In genomic region chr5:1489754-1490153, GRCh38 we compare ENCODE assay signal across 1 cellular context.
A peak's percentile ranks its signal among the peaks of the same experiment; 100 is the strongest.
TF ChIP-seq lines count a peak whose summit lies in the region.

No MANE protein-coding gene starts in this region.

TF ChIP-seq in HepG2, 621 proteins besides CTCF, POLR2A, EP300 and RAD21:
- TF ChIP-seq AGO2 (optimal IDR thresholded peaks at IDR 0.05; ENCODE audit: low read depth, low read length) (peak; percentile 41), HDAC6 (IDR thresholded peaks at IDR 0.05; ENCODE audit: low read depth, low read length) (no peak), YEATS4 (CRISPR knock-in tag; IDR thresholded peaks at IDR 0.05; ENCODE audit: borderline replicate concordance) (no peak), ZNF256 (CRISPR knock-in tag; conservative IDR thresholded peaks at IDR 0.05) (no peak)
